30 cellular contexts compared by ENCODE assay signal in the genomic region with DNA sequence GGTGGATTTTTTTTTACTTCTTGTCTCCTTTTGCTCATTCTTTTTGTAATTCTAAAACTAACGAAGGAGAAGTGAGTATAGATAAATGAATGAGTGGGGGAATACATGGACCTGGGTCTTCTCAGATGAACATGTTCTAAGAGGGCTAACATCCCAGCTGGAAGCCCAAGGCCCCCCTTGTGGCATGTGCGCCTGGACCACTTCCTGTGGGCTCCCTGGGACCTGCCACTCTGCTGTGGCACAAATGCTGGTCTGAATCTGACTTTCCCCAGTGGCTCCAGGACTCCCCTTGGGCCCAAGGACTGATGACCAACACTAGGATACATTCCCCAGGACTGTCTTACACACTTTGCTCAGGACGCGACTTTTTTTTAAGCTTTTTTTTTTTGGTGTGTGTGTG. TPM values are rescaled to one million over a fixed set of nuclear protein-coding genes. Genes with fewer than 3 reads are reported as not detected.
DNase-seq lines count a peak whose midpoint lies in the region; ATAC-seq and TF ChIP-seq lines count a peak whose summit lies in the region.
"Had no signal": no experiment of that assay in that cellular context is flagged by ENCODE, and none has a peak within 500 bp of the region (broad histone marks: within the 10 kb centered on the region; RNA-seq: fewer than 3 reads in every experiment).

No MANE protein-coding gene starts in this region.

- no peaks in the 10 kb centered on the region for H3K36me3 ChIP-seq in right atrium auricular region
- H3K36me3 ChIP-seq: BE2C; BLaER1; BLaER1 treated with 17β-estradiol and CSF1 and Interleukin-3, amounts not matched to agents 10 nM and 100 nM had no signal

- no peaks in the 10 kb centered on the region for H3K27me3 ChIP-seq in right atrium auricular region

- no peaks in the 10 kb centered on the region for H3K9me3 ChIP-seq in right atrium auricular region
- H3K9me3 ChIP-seq: A549; BE2C; BLaER1; BLaER1 treated with 17β-estradiol and CSF1 and Interleukin-3, amounts not matched to agents 10 nM and 100 nM; Caco-2 had no signal

- no peak for TF ChIP-seq CTCF in right atrium auricular region (IDR thresholded peaks at IDR 0.05)

- peak; percentile 9 for DNase-seq in cardiac septum (ENCODE audit: low spot score)
- DNase-seq in right atrium auricular region (ENCODE audit: low spot score): no peak
- DNase-seq in posterior vena cava (ENCODE audit: low spot score): peak; percentile 65
- DNase-seq: 8988T; ACHN; AML-193; BE2C; C1 segment of cervical spinal cord; Caco-2; Calu3; CD4-positive, alpha-beta memory T cell; CD4-positive, alpha-beta T cell; CD4-positive, CD25-positive, alpha-beta regulatory T cell; CD8-positive, alpha-beta memory T cell; CD8-positive, alpha-beta T cell; COR-L47; DMS 273 treated with DMSO at 0.1 percent for 48 hours; DMS153; DMS53; DMS79; DMS79 treated with DMSO at 0.1 percent for 48 hours; DND-41; EL had no signal

- intact Hi-C loops in cardiac septum (cut with DNase I): no loop called here
- intact Hi-C loops in posterior vena cava (cut with DNase I): loop anchor here in 1 of 2 donors (1.0 kb wide), 1 partner anchor 34 kb away; no protein-coding TSS in a partner anchor

- no peaks in the 10 kb centered on the region for H3K4me1 ChIP-seq in right atrium auricular region
- H3K4me1 ChIP-seq: A549, BE2C, BLaER1, Caco-2 had no signal

- no peak overlapping the region for H3K4me3 ChIP-seq in right atrium auricular region
- H3K4me3 ChIP-seq: A549; BLaER1; BLaER1 treated with 17β-estradiol and CSF1 and Interleukin-3, amounts not matched to agents 10 nM and 100 nM had no signal

- H3K27ac ChIP-seq in right atrium auricular region: no peak overlapping the region
- H3K27ac ChIP-seq: 22Rv1; A549; BLaER1; BLaER1 treated with 17β-estradiol and CSF1 and Interleukin-3, amounts not matched to agents 10 nM and 100 nM; C4-2B had no signal

- no peak for ATAC-seq in GM21360 (IDR thresholded peaks at IDR 0.05; ENCODE audit: unreplicated experiment)
- ATAC-seq: A549; CD8-positive, alpha-beta T cell had no signal

RNA-seq across cellular contexts. Expression of gene ALX4, which starts 32.7 kb away (rescaled TPM):
- total RNA-seq in cardiac septum (0.05 TPM), right atrium auricular region (under 1 TPM in 1 of 2 donors, not detected in 1; 0.07 TPM), posterior vena cava (not detected)
- total RNA-seq: B cell; Calu3; CD4-positive, alpha-beta memory T cell; CD4-positive, alpha-beta T cell; CD4-positive, CD25-positive, alpha-beta regulatory T cell; CD8-positive, alpha-beta memory T cell; CD8-positive, alpha-beta T cell had no signal
